8 cellular contexts compared by ENCODE assay signal in the genomic region with DNA sequence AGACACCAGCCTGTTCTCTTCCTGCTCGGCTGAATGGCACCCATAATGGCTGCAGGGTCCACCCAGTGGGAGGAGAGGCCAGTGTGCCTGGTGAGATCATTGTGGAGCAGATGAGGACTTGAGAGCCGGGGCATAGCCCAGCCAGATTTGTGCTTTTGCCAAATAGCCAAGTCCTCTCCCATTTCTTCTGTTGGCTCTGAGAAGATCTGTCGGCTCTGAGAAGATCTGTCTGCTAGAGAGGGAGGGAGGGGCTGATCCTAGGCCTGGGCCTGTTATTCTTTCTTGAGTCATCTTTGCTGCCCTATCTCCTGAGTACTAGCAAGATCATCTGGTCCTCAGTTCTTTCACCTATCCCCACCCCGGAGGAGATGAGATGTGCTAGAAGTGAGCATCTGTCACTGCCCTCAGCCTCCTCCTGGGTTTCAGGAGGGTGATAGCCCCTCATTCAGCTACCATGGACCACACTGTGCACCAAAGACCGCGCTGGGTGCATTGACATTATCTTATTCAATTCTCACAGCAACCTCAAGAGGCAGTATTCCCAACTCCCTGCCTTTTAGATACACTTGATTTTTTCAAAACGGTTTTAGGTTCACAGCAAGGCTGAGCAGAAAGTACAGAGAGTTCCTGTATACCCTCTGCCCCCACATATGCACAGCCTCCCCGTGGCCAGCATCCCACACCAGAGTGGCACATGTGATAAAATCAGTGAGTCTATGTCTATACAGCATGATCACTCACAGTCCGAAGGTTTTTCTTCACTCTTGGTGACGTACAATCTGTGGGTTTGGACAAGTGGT.
DNase-seq lines count a peak whose midpoint lies in the region; ATAC-seq and TF ChIP-seq lines count a peak whose summit lies in the region.

No MANE protein-coding gene starts in this region.

- no peak overlapping the region for H3K9ac ChIP-seq in neural cell (ENCODE audit: low read length)

- no peaks in the 10 kb centered on the region for H3K9me3 ChIP-seq in neural cell (ENCODE audit: low read length)

- no peak for TF ChIP-seq EP300 in neural cell (conservative IDR thresholded peaks at IDR 0.05; ENCODE audit: poor library complexity, severe bottlenecking)

- DNase-seq in ELR (ENCODE audit: low read depth) = peak; percentile 32
- peak; percentile 57 for DNase-seq in NAMALWA (ENCODE audit: low spot score)
- DNase-seq in coronary artery (ENCODE audit: low spot score) = peak; percentile 73
- no peak for DNase-seq in NCI-H2029 (lab: John Stamatoyannopoulos, UW)
- no peak for DNase-seq in T-helper 9 cell
- DNase-seq in activated T-cell treated with anti-CD3 and anti-CD28 coated beads, Interleukin-2, amount 50 U/mL, for 1 hour = no peak

- H3K4me3 ChIP-seq in coronary artery = no peak overlapping the region
- H3K4me3 ChIP-seq in neural cell (ENCODE audit: low read length) = no peak overlapping the region

- H4K20me1 ChIP-seq in neural cell (ENCODE audit: insufficient read depth) = no peaks in the 10 kb centered on the region

- peak; percentile 22 for TF ChIP-seq CTCF in coronary artery (IDR thresholded peaks at IDR 0.05)
- peak; percentile 39 for TF ChIP-seq CTCF in neural cell (IDR thresholded peaks at IDR 0.05; ENCODE audit: poor library complexity, severe bottlenecking)

- H3K27me3 ChIP-seq in neural cell (ENCODE audit: insufficient read depth, low read depth, low read length) = no peaks in the 10 kb centered on the region

- H3K79me2 ChIP-seq in neural cell (replicated peaks; ENCODE audit: insufficient read depth, low read length) = no peaks in the 10 kb centered on the region

- H2AFZ ChIP-seq in neural cell (ENCODE audit: low read depth, low read length) = no peak overlapping the region

- no peaks in the 10 kb centered on the region for H3K36me3 ChIP-seq in neural cell (ENCODE audit: insufficient read depth, low read length)

- no peak for TF ChIP-seq RAD21 in neural cell (conservative IDR thresholded peaks at IDR 0.05)

- no peak for TF ChIP-seq POLR2A in GM18505 (IDR thresholded peaks at IDR 0.05; ENCODE audit: borderline replicate concordance, extremely low read depth, insufficient read depth, insufficient read length)

- no peak for ATAC-seq in GM18505 (IDR thresholded peaks at IDR 0.05; ENCODE audit: unreplicated experiment)

- H3K27ac ChIP-seq in coronary artery = peak overlapping the region in 1 of 2 donors; percentile 61
- H3K27ac ChIP-seq in neural cell (ENCODE audit: low read length) = no peak overlapping the region

- no peak overlapping the region for H3K4me2 ChIP-seq in neural cell (ENCODE audit: low read length)

- H3F3A ChIP-seq in neural cell (ENCODE audit: insufficient read depth, low read length, poor library complexity, severe bottlenecking) = no peaks in the 10 kb centered on the region

- H3K9me2 ChIP-seq in neural cell (ENCODE audit: insufficient read depth, low read length) = no peaks in the 10 kb centered on the region

TF ChIP-seq in neural cell, 6 proteins besides CTCF, POLR2A, EP300 and RAD21:
- TF ChIP-seq SMC3 (conservative IDR thresholded peaks at IDR 0.05; ENCODE audit: poor library complexity) (no peak), MXI1 (conservative IDR thresholded peaks at IDR 0.05; ENCODE audit: poor library complexity, severe bottlenecking) (no peak)
- TF ChIP-seq, protein P1, sequence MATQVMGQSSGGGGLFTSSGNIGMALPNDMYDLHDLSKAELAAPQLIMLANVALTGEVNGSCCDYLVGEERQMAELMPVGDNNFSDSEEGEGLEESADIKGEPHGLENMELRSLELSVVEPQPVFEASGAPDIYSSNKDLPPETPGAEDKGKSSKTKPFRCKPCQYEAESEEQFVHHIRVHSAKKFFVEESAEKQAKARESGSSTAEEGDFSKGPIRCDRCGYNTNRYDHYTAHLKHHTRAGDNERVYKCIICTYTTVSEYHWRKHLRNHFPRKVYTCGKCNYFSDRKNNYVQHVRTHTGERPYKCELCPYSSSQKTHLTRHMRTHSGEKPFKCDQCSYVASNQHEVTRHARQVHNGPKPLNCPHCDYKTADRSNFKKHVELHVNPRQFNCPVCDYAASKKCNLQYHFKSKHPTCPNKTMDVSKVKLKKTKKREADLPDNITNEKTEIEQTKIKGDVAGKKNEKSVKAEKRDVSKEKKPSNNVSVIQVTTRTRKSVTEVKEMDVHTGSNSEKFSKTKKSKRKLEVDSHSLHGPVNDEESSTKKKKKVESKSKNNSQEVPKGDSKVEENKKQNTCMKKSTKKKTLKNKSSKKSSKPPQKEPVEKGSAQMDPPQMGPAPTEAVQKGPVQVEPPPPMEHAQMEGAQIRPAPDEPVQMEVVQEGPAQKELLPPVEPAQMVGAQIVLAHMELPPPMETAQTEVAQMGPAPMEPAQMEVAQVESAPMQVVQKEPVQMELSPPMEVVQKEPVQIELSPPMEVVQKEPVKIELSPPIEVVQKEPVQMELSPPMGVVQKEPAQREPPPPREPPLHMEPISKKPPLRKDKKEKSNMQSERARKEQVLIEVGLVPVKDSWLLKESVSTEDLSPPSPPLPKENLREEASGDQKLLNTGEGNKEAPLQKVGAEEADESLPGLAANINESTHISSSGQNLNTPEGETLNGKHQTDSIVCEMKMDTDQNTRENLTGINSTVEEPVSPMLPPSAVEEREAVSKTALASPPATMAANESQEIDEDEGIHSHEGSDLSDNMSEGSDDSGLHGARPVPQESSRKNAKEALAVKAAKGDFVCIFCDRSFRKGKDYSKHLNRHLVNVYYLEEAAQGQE (IDR thresholded peaks at IDR 0.05; ENCODE audit: borderline replicate concordance) = no peak
TF ChIP-seq in neural cell: peak in this region for 0.

Comparison
In these comparisons a context has a peak if more than half of its experiments do, and no peak if none do; other contexts are left out.
1. DNase-seq: peak in ELR (single experiment), NAMALWA (single experiment) and coronary artery (single experiment); none in NCI-H2029 (single experiment), T-helper 9 cell (single experiment) and activated T-cell treated with anti-CD3 and anti-CD28 coated beads, Interleukin-2, amount 50 U/mL, for 1 hour (single experiment).